8 cellular contexts compared by ENCODE assay signal in the genomic region with DNA sequence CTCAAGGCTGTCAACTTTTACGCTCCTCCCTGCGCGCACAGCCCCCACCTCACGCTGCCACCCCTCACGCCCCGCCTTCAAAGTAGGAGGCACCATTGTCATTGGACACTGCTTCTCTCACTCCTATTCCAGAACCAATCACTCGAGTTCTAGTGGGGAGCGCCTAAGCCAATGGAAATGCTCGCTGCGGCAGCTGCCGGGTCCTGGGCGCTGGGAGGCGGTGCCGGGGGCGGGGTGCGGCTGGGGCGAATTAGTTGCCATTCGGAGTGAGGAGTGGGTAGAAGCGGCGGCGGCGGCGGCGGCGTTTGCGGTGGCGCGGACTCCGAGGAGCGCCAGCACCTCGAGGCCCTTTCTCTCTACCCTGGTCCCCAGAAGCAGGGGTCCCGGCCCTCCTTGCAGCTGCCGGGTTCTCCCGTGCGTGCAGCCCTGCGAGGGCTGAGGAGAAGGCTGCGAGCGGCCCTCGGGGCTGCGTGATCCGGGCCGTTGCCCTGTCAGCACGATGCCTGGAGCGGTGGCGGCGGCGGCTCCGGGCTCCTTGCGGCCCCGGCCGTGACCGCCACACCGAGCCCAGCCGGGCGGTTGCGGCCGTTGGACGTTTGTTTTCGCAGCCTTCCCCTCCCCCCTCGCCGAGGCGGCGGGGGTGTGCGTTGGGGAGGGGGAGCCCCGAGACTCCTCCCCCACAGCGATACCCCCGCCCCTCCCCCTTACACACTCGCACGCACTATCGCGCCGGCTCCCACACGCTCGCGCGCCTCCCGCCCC. TPM values are rescaled to one million over a fixed set of nuclear protein-coding genes. Genes with fewer than 3 reads are reported as not detected.
DNase-seq lines count a peak whose midpoint lies in the region; ATAC-seq and TF ChIP-seq lines count a peak whose summit lies in the region.

A gene (plus strand): TSS at position 253 of the 762 bp plus-strand sequence. CDS start 555 bp downstream, outside the sequence.

- CTCF ChIA-PET in BJ (lab: Yijun Ruan, JAX) = interaction anchor here (1.1 kb wide), 1 partner anchor 288 kb away, joined by 3 read pairs; no protein-coding TSS in a partner anchor

- H3K4me3 ChIP-seq in BJ (ENCODE audit: low read depth, low read length) = peak within 1 kb of the TSS; percentile 82
- H3K4me3 ChIP-seq in coronary artery = peak within 1 kb of the TSS; percentile 95

- intact Hi-C loops in activated CD4-positive, alpha-beta T cell treated with anti-CD3 and anti-CD28 coated beads, Interleukin-2, amount 10 ng/mL, durations not matched to agents 24 days and 14 days (cut with micrococcal nuclease) = loop anchor here (1.0 to 5.0 kb wide), 9 partner anchors 24 to 786 kb away; a partner anchor contains a TSS
- intact Hi-C loops in left colon (cut with DNase I, micrococcal nuclease) = no loop called here

- ATAC-seq in GM19324 (IDR thresholded peaks at IDR 0.05; ENCODE audit: low FRiP score, unreplicated experiment) (peak; percentile 87), HG03469 (IDR thresholded peaks at IDR 0.05; ENCODE audit: unreplicated experiment) (peak; percentile 64), left colon (peak; percentile 95)

- no peaks in the 10 kb centered on the region for H3K36me3 Mint-ChIP-seq in activated CD4-positive, alpha-beta T cell treated with anti-CD3 and anti-CD28 coated beads, Interleukin-2, amount 10 ng/mL, durations not matched to agents 24 days and 14 days (ENCODE audit: low read depth)

- DNase-seq in BJ (ENCODE audit: low read depth) = peak; percentile 76
- peak; percentile 97 for DNase-seq in NCI-H526 treated with DMSO at 0.1 percent for 48 hours (lab: John Stamatoyannopoulos, UW)
- DNase-seq in activated CD4-positive, alpha-beta T cell treated with anti-CD3 and anti-CD28 coated beads, Interleukin-2, amount 10 ng/mL, durations not matched to agents 24 days and 14 days = peak; percentile 99
- peak; percentile 97 for DNase-seq in coronary artery (ENCODE audit: low spot score)
- DNase-seq in left colon = peak; percentile 97
- DNase-seq in stimulated activated CD4-positive, alpha-beta T cell treated with anti-CD3 and anti-CD28 coated beads, Interleukin-1b, Interleukin-23, amount 100 ng/mL, for 48 hours = peak; percentile 96

- peak within 1 kb of the TSS; percentile 89 for H3K27ac Mint-ChIP-seq in activated CD4-positive, alpha-beta T cell treated with anti-CD3 and anti-CD28 coated beads, Interleukin-2, amount 10 ng/mL, durations not matched to agents 24 days and 14 days

- no peaks in the 10 kb centered on the region for H3K36me3 ChIP-seq in BJ (ENCODE audit: control insufficient read depth, insufficient read depth, low read length)

- peak within 1 kb of the TSS; percentile 86 for H3K4me3 Mint-ChIP-seq in activated CD4-positive, alpha-beta T cell treated with anti-CD3 and anti-CD28 coated beads, Interleukin-2, amount 10 ng/mL, durations not matched to agents 24 days and 14 days

- TF ChIP-seq CTCF in BJ (IDR thresholded peaks at IDR 0.05; ENCODE audit: insufficient read depth, low read depth, low read length) (no peak), coronary artery (IDR thresholded peaks at IDR 0.05) (no peak)

- no peaks in the 10 kb centered on the region for H3K9me3 Mint-ChIP-seq in activated CD4-positive, alpha-beta T cell treated with anti-CD3 and anti-CD28 coated beads, Interleukin-2, amount 10 ng/mL, durations not matched to agents 24 days and 14 days

- peaks cover 16% of the 10 kb centered on the region for H3K4me1 Mint-ChIP-seq in activated CD4-positive, alpha-beta T cell treated with anti-CD3 and anti-CD28 coated beads, Interleukin-2, amount 10 ng/mL, durations not matched to agents 24 days and 14 days

- no peaks in the 10 kb centered on the region for H3K27me3 Mint-ChIP-seq in activated CD4-positive, alpha-beta T cell treated with anti-CD3 and anti-CD28 coated beads, Interleukin-2, amount 10 ng/mL, durations not matched to agents 24 days and 14 days

- no peaks in the 10 kb centered on the region for H3K27me3 ChIP-seq in BJ (ENCODE audit: control insufficient read depth, insufficient read depth, low read length)

- POLR2A ChIA-PET in BJ (lab: Charles Lee) = interaction anchor here (0.6 kb wide), 1 partner anchor 203 kb away, joined by 3 read pairs; no protein-coding TSS in a partner anchor

- peak within 1 kb of the TSS; percentile 96 to 97 for H3K27ac ChIP-seq in coronary artery

RNA-seq across cellular contexts. Expression of the gene that starts here (rescaled TPM):
- 9.1 and 11.2 TPM in 2 replicates for polyA plus RNA-seq in BJ (2011; rRNA removed)
- 12.6 and 15.7 TPM in 2 replicates for polyA minus RNA-seq in BJ (2011; rRNA and poly(A)+ RNA removed)
- total RNA-seq in activated CD4-positive, alpha-beta T cell treated with anti-CD3 and anti-CD28 coated beads, Interleukin-2, amount 10 ng/mL, durations not matched to agents 24 days and 14 days = 10.1 and 10.9 TPM in 2 replicates
- 10 to 100 TPM; 10.5 to 12.3 TPM for total RNA-seq in left colon

Comparison
In these comparisons a context has a peak if more than half of its experiments do, and no peak if none do; other contexts are left out.
1. Peak in every context shown above with its lines: DNase-seq, ATAC-seq, H3K4me3 ChIP-seq and H3K27ac ChIP-seq.